ENCODE assay signal across 7 cellular contexts in genomic region chr1:30508175-30508448, GRCh38.
"Had no signal": no experiment of that assay in that cellular context is flagged by ENCODE, and none has a peak within 500 bp of the region (broad histone marks: within the 10 kb centered on the region; RNA-seq: fewer than 3 reads in every experiment).

No MANE protein-coding gene starts in this region.

- H3K36me3 Mint-ChIP-seq: IgD-negative memory B cell had no signal

- H3K4me3 Mint-ChIP-seq: GM23338, HFFc6, IgD-negative memory B cell had no signal

- DNase-seq: H7, HFFc6, KBM-7 had no signal

- H3K9me3 Mint-ChIP-seq: GM23338, HFFc6 had no signal

- H3K27ac Mint-ChIP-seq: GM23338, HFFc6 had no signal

- H3K4me1 Mint-ChIP-seq: IgD-negative memory B cell had no signal

- ATAC-seq: GM23338, HCT116, HepG2 had no signal
